In genomic region chr17:31696184-31696602, GRCh38 we compare ENCODE assay signal across 7 cellular contexts.
DNase-seq lines count a peak whose midpoint lies in the region; ATAC-seq and TF ChIP-seq lines count a peak whose summit lies in the region.

No MANE protein-coding gene starts in this region.

- peaks cover 0 to 62% (median 22%) of the 10 kb centered on the region in 3 donors for H3K4me1 ChIP-seq in esophagus squamous epithelium
- H3K4me1 ChIP-seq in upper lobe of right lung = peaks cover 9% of the 10 kb centered on the region

- H3K4me3 ChIP-seq in esophagus squamous epithelium = no peak overlapping the region
- no peak overlapping the region for H3K4me3 ChIP-seq in upper lobe of right lung

- TF ChIP-seq CTCF in esophagus squamous epithelium (IDR thresholded peaks at IDR 0.05) (peak in 2 of 6 experiments; percentile 6 to 28), upper lobe of right lung (IDR thresholded peaks at IDR 0.05) (peak; percentile 5)

- WGBS in esophagus squamous epithelium, 2 donors = 24 to 37% methylated on average over 8 to 11 of the region's 12 CpGs

- H3K36me3 ChIP-seq in esophagus squamous epithelium (no peaks in the 10 kb centered on the region), upper lobe of right lung (no peaks in the 10 kb centered on the region)

- ATAC-seq in upper lobe of right lung (peak; percentile 67), GM18909 (IDR thresholded peaks at IDR 0.05; ENCODE audit: poor library complexity, unreplicated experiment) (no peak)

- H3K27me3 ChIP-seq in esophagus squamous epithelium = no peaks in the 10 kb centered on the region
- H3K27me3 ChIP-seq in upper lobe of right lung = no peaks in the 10 kb centered on the region

- TF ChIP-seq POLR2A in esophagus squamous epithelium (IDR thresholded peaks at IDR 0.05) = no peak

- DNase-seq in NCI-H82 (lab: John Stamatoyannopoulos, UW) = peak; percentile 84
- DNase-seq in esophagus squamous epithelium (lab: John Stamatoyannopoulos, UW) = no peak
- peak; percentile 44 for DNase-seq in midbrain (lab: John Stamatoyannopoulos, UW)
- peak; percentile 68 for DNase-seq in upper lobe of right lung
- no peak for DNase-seq in activated CD4-positive, alpha-beta T cell treated with anti-CD3 and anti-CD28 coated beads, Interleukin-2, amount 50 U/mL, for 48 hours
- DNase-seq in NCI-H146 (lab: John Stamatoyannopoulos, UW) = no peak

- intact Hi-C loops in esophagus squamous epithelium (cut with DNase I) (no loop called here), upper lobe of right lung (cut with DNase I) (no loop called here)

- H3K9me3 ChIP-seq in esophagus squamous epithelium (no peaks in the 10 kb centered on the region), upper lobe of right lung (no peaks in the 10 kb centered on the region)

- H3K27ac ChIP-seq in esophagus squamous epithelium (peak overlapping the region in 3 of 4 donors; percentile 51 to 76 (median 75)), upper lobe of right lung (no peak overlapping the region)

Comparison
In these comparisons a context has a peak if more than half of its experiments do, and no peak if none do; other contexts are left out.
1. DNase-seq: peak in NCI-H82 (single experiment), midbrain (single experiment) and upper lobe of right lung (single experiment); none in esophagus squamous epithelium (single experiment), activated CD4-positive, alpha-beta T cell treated with anti-CD3 and anti-CD28 coated beads, Interleukin-2, amount 50 U/mL, for 48 hours (0 of 2) and NCI-H146 (single experiment).